ENCODE assay signal across 14 cellular contexts in the genomic region with DNA sequence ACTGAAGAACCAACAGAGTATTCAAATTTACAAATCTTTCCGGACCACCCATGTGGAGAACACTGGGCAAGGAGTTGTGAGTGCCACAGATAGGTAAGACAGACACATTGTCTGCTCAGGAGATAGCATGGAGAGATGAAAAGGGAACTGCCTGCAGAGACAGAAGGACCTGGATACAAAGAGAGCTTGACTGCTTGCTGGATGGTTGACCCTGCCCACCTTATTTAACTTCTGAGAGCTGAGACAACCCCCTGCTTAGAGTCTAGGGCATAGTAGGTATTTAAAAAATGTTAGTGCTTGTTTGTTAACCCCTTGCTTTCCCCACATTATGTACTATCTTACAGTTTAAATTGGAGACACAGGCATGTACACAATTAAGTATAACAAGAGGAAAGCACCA.
DNase-seq lines count a peak whose midpoint lies in the region; ATAC-seq, FAIRE-seq and TF ChIP-seq lines count a peak whose summit lies in the region.
"Had no signal": no experiment of that assay in that cellular context is flagged by ENCODE, and none has a peak within 500 bp of the region (broad histone marks: within the 10 kb centered on the region; RNA-seq: fewer than 3 reads in every experiment).

No MANE protein-coding gene starts in this region.

- no peak overlapping the region for H3K23ac ChIP-seq in H1 (ENCODE audit: insufficient read length)
- H3K23ac ChIP-seq in neuronal stem cell (ENCODE audit: low read depth, low read length, poor library complexity) = no peak overlapping the region

- no peak overlapping the region for H3K56ac ChIP-seq in H1 (replicated peaks; ENCODE audit: insufficient read length, low read depth, low read length)

- TF ChIP-seq RAD21 in H1 (IDR thresholded peaks at IDR 0.05 in 1 of 2, conservative IDR thresholded peaks at IDR 0.05 in 1 of 2; ENCODE audit: low read depth in 2 of 2, low read length in 2 of 2) = no peak

- H3K36me3 ChIP-seq in H7 (replicated peaks; ENCODE audit: control insufficient read depth, insufficient read depth, low read length) (no peaks in the 10 kb centered on the region), H1 (ENCODE audit: control insufficient read depth in 2 of 4, insufficient read depth in 4 of 4, low read length in 3 of 4) (no peaks in the 10 kb centered on the region), neuronal stem cell (replicated peaks in 1 of 2; ENCODE audit: control insufficient read depth in 2 of 2, insufficient read depth in 2 of 2, low read length in 2 of 2) (no peaks in the 10 kb centered on the region), heart left ventricle (no peaks in the 10 kb centered on the region)

- H3K4me1 ChIP-seq in H1 (replicated peaks in 1 of 4; ENCODE audit: control insufficient read depth in 3 of 4, insufficient read depth in 4 of 4, low read length in 3 of 4) (peaks cover 0 to 7% (median 0%) of the 10 kb centered on the region in 4 experiments; a peak in 1 of 7 replicates), neuronal stem cell (ENCODE audit: control insufficient read depth in 2 of 2, insufficient read depth in 1 of 2, low read depth in 1 of 2, low read length in 2 of 2) (peaks cover 2 to 5% of the 10 kb centered on the region in 2 donors), heart left ventricle (no peaks in the 10 kb centered on the region)

- TF ChIP-seq POLR2A in H1 (IDR thresholded peaks at IDR 0.05; ENCODE audit: control extremely low read depth in 1 of 2, low read depth in 2 of 2, low read length in 2 of 2) (no peak), heart left ventricle (IDR thresholded peaks at IDR 0.05) (no peak)

- no peaks in the 10 kb centered on the region for H3K79me2 ChIP-seq in H1 (ENCODE audit: control insufficient read depth in 1 of 2, insufficient read depth in 2 of 2, low read length in 2 of 2)

- H3K14ac ChIP-seq in H1 (ENCODE audit: insufficient read length) (no peak overlapping the region), neuronal stem cell (ENCODE audit: low read length) (no peak overlapping the region)

- H2BK15ac ChIP-seq in H1 (ENCODE audit: low read length) (no peak overlapping the region), neuronal stem cell (ENCODE audit: low read length) (no peak overlapping the region)

- H2BK12ac ChIP-seq in H1 (ENCODE audit: low read depth, low read length) (no peak overlapping the region), neuronal stem cell (ENCODE audit: low read length) (no peak overlapping the region)

- H3K79me1 ChIP-seq in H1 (ENCODE audit: low read depth, low read length) = no peaks in the 10 kb centered on the region
- H3K79me1 ChIP-seq in neuronal stem cell (ENCODE audit: low read depth, low read length) = no peaks in the 10 kb centered on the region

- 0 out of 4 replicates have a peak overlapping the region, but pooled peaks of 1 of the 2 experiments have one; percentile 17 for H3K4me2 ChIP-seq in H1 (ENCODE audit: insufficient read depth in 1 of 2, low read depth in 2 of 2, low read length in 2 of 2)
- no peak overlapping the region for H3K4me2 ChIP-seq in neuronal stem cell (ENCODE audit: insufficient read depth, low read length, poor library complexity, severe bottlenecking)

- 38% methylated on average over 1 of the region's 1 CpG; no CpG with 5 or more reads in 1 of the 2 experiments for whole genome bisulfite sequencing in H1 (ENCODE audit: extremely low coverage in 1 of 2, insufficient coverage in 1 of 2, insufficient read length in 1 of 2, insufficient replicate concordance in 2 of 2, low coverage in 1 of 2, low lambda C conversion rate in 2 of 2, missing lambda C conversion rate in 1 of 2), 2 experiments
- WGBS in neuronal stem cell (ENCODE audit: extremely low coverage in 2 of 2, insufficient read length in 2 of 2, insufficient replicate concordance in 1 of 2), 2 donors = no CpG with 5 or more reads among the region's 1 CpG
- WGBS in heart left ventricle, 4 donors = 79 to 88% (median 83%) methylated on average over 1 of the region's 1 CpG

- H3K4me3 ChIP-seq in H7 (ENCODE audit: insufficient read depth, low read depth, low read length) (no peak overlapping the region), H1 (ENCODE audit: extremely low read depth in 1 of 4, insufficient read depth in 2 of 4, low read depth in 3 of 4, low read length in 4 of 4) (no peak overlapping the region), neuronal stem cell (ENCODE audit: low read length in 2 of 2) (no peak overlapping the region), heart left ventricle (no peak overlapping the region)
- H3K4me3 ChIP-seq: GM12878 had no signal

- no peak overlapping the region for H2AK5ac ChIP-seq in H1 (ENCODE audit: low read depth, low read length)
- H2AK5ac ChIP-seq in neuronal stem cell (ENCODE audit: low read depth, low read length) = no peak overlapping the region

- H3K23me2 ChIP-seq in H1 (ENCODE audit: low read depth, low read length) = peaks cover 2% of the 10 kb centered on the region; the same call in 1 of the 2 replicates

- POLR2A ChIA-PET in H1 (lab: Charles Lee; ENCODE audit: partially characterized antibody) = no interaction called here

- H3K27me3 ChIP-seq in H7 (ENCODE audit: control insufficient read depth, insufficient read depth, low read length) (no peaks in the 10 kb centered on the region), H1 (replicated peaks in 1 of 4; ENCODE audit: control insufficient read depth in 3 of 4, extremely low read depth in 1 of 4, insufficient read depth in 3 of 4, low read length in 3 of 4) (peaks cover 0 to 1% (median 0%) of the 10 kb centered on the region in 4 experiments; a peak in 1 of 7 replicates), neuronal stem cell (ENCODE audit: control insufficient read depth in 3 of 3, insufficient read depth in 3 of 3, low read depth in 1 of 3, low read length in 3 of 3) (no peaks in the 10 kb centered on the region), heart left ventricle (no peaks in the 10 kb centered on the region)

- no peak overlapping the region for H2BK20ac ChIP-seq in H1 (ENCODE audit: low read length)

- H2BK120ac ChIP-seq in H1 (replicated peaks; ENCODE audit: low read depth, low read length) = no peak overlapping the region
- no peak overlapping the region for H2BK120ac ChIP-seq in neuronal stem cell (ENCODE audit: low read depth, low read length)

- H3K9ac ChIP-seq in H1 (replicated peaks in 1 of 4; ENCODE audit: extremely low read depth in 1 of 4, low read depth in 3 of 4, low read length in 3 of 4) (no peak overlapping the region), neuronal stem cell (ENCODE audit: low read depth, low read length, poor library complexity) (no peak overlapping the region)

- H2BK5ac ChIP-seq in H1 (ENCODE audit: low read depth, low read length) = no peak overlapping the region
- H2BK5ac ChIP-seq in neuronal stem cell (ENCODE audit: low read length) = no peak overlapping the region

- H4K8ac ChIP-seq in H1 (ENCODE audit: extremely low read depth, insufficient read depth, low read length) (no peak overlapping the region), neuronal stem cell (ENCODE audit: low read depth, low read length) (no peak overlapping the region)

- DNase-seq in H7 = peak; percentile 13
- no peak for DNase-seq in H1 (ENCODE audit: low read depth in 1 of 2, low spot score in 2 of 2)
- DNase-seq in iPS DF 4.7 (ENCODE audit: extremely low read depth, low spot score) = peak; percentile 22
- peak; percentile 3 for DNase-seq in neuronal stem cell (ENCODE audit: low spot score)
- DNase-seq in heart left ventricle = no peak
- DNase-seq: C1 segment of cervical spinal cord; Calu3; CD4-positive, alpha-beta T cell; DMS 273 treated with DMSO at 0.1 percent for 48 hours; GOT3 had no signal

- H4K5ac ChIP-seq in H1 (ENCODE audit: insufficient read length, low read depth, low read length) = no peak overlapping the region

- no peak overlapping the region for H3K18ac ChIP-seq in H1 (ENCODE audit: extremely low read depth, low read length)
- no peak overlapping the region for H3K18ac ChIP-seq in neuronal stem cell (ENCODE audit: low read length)

- no peak for TF ChIP-seq EP300 in H1 (IDR thresholded peaks at IDR 0.05; ENCODE audit: borderline replicate concordance in 1 of 2, low read depth in 2 of 2, low read length in 2 of 2)

- no peaks in the 10 kb centered on the region for H4K20me1 ChIP-seq in H1 (replicated peaks in 1 of 2; ENCODE audit: control insufficient read depth in 1 of 2, insufficient read depth in 2 of 2, low read length in 2 of 2)

- CTCF ChIA-PET in H1 (lab: Charles Lee; ENCODE audit: partially characterized antibody) = interaction anchor here (0.7 to 1.1 kb wide), 2 partner anchors 19 to 22 kb away, joined by 3 to 5 read pairs; no protein-coding TSS in a partner anchor

- H3K27ac ChIP-seq in H1 (ENCODE audit: low read depth, low read length) = no peak overlapping the region
- H3K27ac ChIP-seq in neuronal stem cell (replicated peaks; ENCODE audit: low read length) = no peak overlapping the region
- H3K27ac ChIP-seq in heart left ventricle = no peak overlapping the region

- H3K9me3 ChIP-seq in H1 (ENCODE audit: insufficient read depth in 2 of 2, low read depth in 1 of 2, low read length in 1 of 2) (no peaks in the 10 kb centered on the region), neuronal stem cell (replicated peaks in 1 of 2; ENCODE audit: control insufficient read depth in 2 of 2, insufficient read depth in 1 of 2, low read depth in 1 of 2, low read length in 2 of 2) (no peaks in the 10 kb centered on the region), heart left ventricle (no peaks in the 10 kb centered on the region)

- H3K4ac ChIP-seq in H1 (replicated peaks; ENCODE audit: insufficient read length, low read depth, low read length) (no peak overlapping the region), neuronal stem cell (ENCODE audit: low read length) (no peak overlapping the region)

- H4K91ac ChIP-seq in H1 (replicated peaks; ENCODE audit: insufficient read length, low read length) (no peak overlapping the region), neuronal stem cell (ENCODE audit: low read depth, low read length, poor library complexity) (no peak overlapping the region)

- TF ChIP-seq CTCF in H1 (IDR thresholded peaks at IDR 0.05; ENCODE audit: control extremely low read depth in 1 of 3, insufficient read depth in 1 of 3, low read depth in 1 of 3, low read length in 3 of 3) (no peak), heart left ventricle (IDR thresholded peaks at IDR 0.05) (no peak)

- ATAC-seq in GM18498 (IDR thresholded peaks at IDR 0.05; ENCODE audit: unreplicated experiment) (no peak), SK-N-SH treated with all-trans-retinoic acid at 6 μM for 48 hours (no peak), heart left ventricle (no peak)
- ATAC-seq: GM12878 had no signal

- H2AFZ ChIP-seq in H1 (ENCODE audit: low read length) (no peak overlapping the region), neuronal stem cell (ENCODE audit: low read length) (no peak overlapping the region)

- intact Hi-C loops in heart left ventricle (cut with DNase I) = no loop called here

- peak; percentile 81 for FAIRE-seq in H1 (lab: Jason Lieb, UNC)
- FAIRE-seq: A204.1, GM12878 had no signal

TF ChIP-seq in H1, 55 proteins besides CTCF, POLR2A, EP300 and RAD21 (continues in another document):
- TF ChIP-seq ASH2L (IDR thresholded peaks at IDR 0.05; ENCODE audit: low read length) (no peak), MAFK (IDR thresholded peaks at IDR 0.05; ENCODE audit: low read depth, low read length) (no peak), SP2 (IDR thresholded peaks at IDR 0.05; ENCODE audit: low read length) (no peak)

TF ChIP-seq in SK-N-SH treated with all-trans-retinoic acid at 6 μM for 48 hours, 23 proteins besides CTCF, POLR2A, EP300 and RAD21 (continues in another document):
- no peak for TF ChIP-seq RARB (CRISPR knock-in tag; IDR thresholded peaks at IDR 0.05)
- TF ChIP-seq TCF4 (CRISPR knock-in tag; IDR thresholded peaks at IDR 0.05; ENCODE audit: borderline replicate concordance) = no peak

Comparison
In these comparisons a context has a peak if more than half of its experiments do, and no peak if none do; other contexts are left out.
1. DNase-seq: peak in H7 (single experiment), iPS DF 4.7 (single experiment) and neuronal stem cell (single experiment); none in H1 (0 of 2) and heart left ventricle (0 of 5).